Comparison of ENCODE assay signal across 23 cellular contexts in the genomic region with DNA sequence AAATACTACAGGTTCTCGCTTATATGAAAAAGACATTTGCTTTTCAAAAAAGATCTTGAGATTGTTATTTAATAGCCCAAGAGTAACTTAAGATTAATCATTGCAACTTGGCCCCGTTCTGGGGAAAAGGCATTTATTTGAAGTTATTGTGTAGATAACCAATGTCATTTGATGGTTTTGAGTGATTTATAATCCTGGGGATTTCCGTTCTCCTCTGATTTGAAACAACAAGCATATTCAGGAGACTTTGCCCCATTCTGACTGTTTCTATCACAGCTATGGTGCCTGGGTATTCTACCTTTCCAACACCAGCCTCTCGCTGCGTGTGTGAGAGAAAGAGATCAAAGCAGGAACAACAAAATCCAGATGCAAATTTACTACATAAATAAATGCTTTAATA.
"Had no signal": no experiment of that assay in that cellular context is flagged by ENCODE, and none has a peak within 500 bp of the region (broad histone marks: within the 10 kb centered on the region; RNA-seq: fewer than 3 reads in every experiment).

No MANE protein-coding gene starts in this region.

- H3K9me3 ChIP-seq: heart right ventricle, left ventricle myocardium inferior, neutrophil, psoas muscle, right atrium auricular region, spleen, suprapubic skin, thoracic aorta, tibial artery, upper lobe of right lung had no signal

- H3K4me2 ChIP-seq: hepatocyte, neural progenitor cell had no signal

- H2AFZ ChIP-seq: hepatocyte, neural progenitor cell, parathyroid adenoma had no signal

- H3K4me1 ChIP-seq: heart right ventricle, left ventricle myocardium inferior, neural progenitor cell, parathyroid adenoma, psoas muscle, right atrium auricular region, spleen, tibial artery, upper lobe of right lung had no signal

- H3K9ac ChIP-seq: neural progenitor cell, parathyroid adenoma had no signal

- H3K27me3 ChIP-seq: hepatocyte, neutrophil, right atrium auricular region, suprapubic skin, upper lobe of right lung had no signal

- H3K36me3 ChIP-seq: heart right ventricle, left ventricle myocardium inferior, neural progenitor cell, neutrophil, right atrium auricular region, spleen, suprapubic skin, thoracic aorta, tibial artery, upper lobe of right lung had no signal

- H3K79me2 ChIP-seq: hepatocyte, parathyroid adenoma had no signal

- H3K27ac ChIP-seq: heart right ventricle, hepatocyte, left ventricle myocardium inferior, neural progenitor cell, neutrophil, parathyroid adenoma, psoas muscle, right atrium auricular region, spleen, suprapubic skin, thoracic aorta, tibial artery, upper lobe of right lung had no signal

- DNase-seq: heart right ventricle; left ventricle myocardium inferior; mesendoderm; naive B cell; natural killer cell; nephron progenitor cell; occipital lobe; psoas muscle; spleen; stimulated activated CD4-positive, alpha-beta T cell treated with anti-CD3 and anti-CD28 coated beads, Interleukin-4, amount 100 ng/mL, for 24 hours; stimulated activated naive CD4-positive, alpha-beta T cell; tibial artery; trophoblast cell; upper lobe of right lung had no signal

- H3K4me3 ChIP-seq: heart right ventricle, hepatocyte, left ventricle myocardium inferior, lung, neural progenitor cell, psoas muscle, right atrium auricular region, skin epidermis, spleen, suprapubic skin, thoracic aorta, tibial artery, upper lobe of right lung had no signal
